10 cellular contexts compared by ENCODE assay signal in the genomic region with DNA sequence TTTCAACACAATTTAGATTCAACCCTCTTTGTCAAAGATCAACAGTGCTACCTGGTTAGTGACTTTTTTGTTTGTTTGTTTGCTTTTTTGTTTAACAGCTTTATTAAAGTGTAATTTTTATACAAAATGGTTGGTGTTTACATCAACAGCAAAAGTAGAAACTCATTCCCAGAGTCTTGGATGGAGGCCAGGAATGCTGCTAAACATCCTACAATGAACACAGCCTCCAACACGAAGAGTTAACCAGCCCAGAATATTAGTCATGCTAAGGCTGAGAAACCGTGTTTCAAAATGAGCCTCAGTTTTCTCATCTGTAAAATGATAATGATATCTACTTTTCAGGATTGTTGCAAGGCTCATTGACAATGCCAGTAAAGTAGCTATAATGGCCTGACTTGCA.
"Had no signal": no experiment of that assay in that cellular context is flagged by ENCODE, and none has a peak within 500 bp of the region (broad histone marks: within the 10 kb centered on the region; RNA-seq: fewer than 3 reads in every experiment).

No MANE protein-coding gene starts in this region.

- H3K36me3 ChIP-seq: ovary had no signal

- H3K27me3 ChIP-seq: ovary had no signal

- H3K9me3 Mint-ChIP-seq: activated CD4-positive, alpha-beta T cell treated with anti-CD3 and anti-CD28 coated beads, Interleukin-2, amount 10 ng/mL, durations not matched to agents 7 days and 5 days; activated naive CD8-positive, alpha-beta T cell treated with anti-CD3 and anti-CD28 coated beads, Interleukin-2, amount 10 ng/mL, durations not matched to agents 7 days and 5 days had no signal

- H3K4me3 ChIP-seq: ovary had no signal

- H3K9me3 ChIP-seq: ovary had no signal

- H3K4me1 Mint-ChIP-seq: activated CD4-positive, alpha-beta T cell treated with anti-CD3 and anti-CD28 coated beads, Interleukin-2, amount 10 ng/mL, durations not matched to agents 7 days and 5 days; activated naive CD8-positive, alpha-beta T cell treated with anti-CD3 and anti-CD28 coated beads, Interleukin-2, amount 10 ng/mL, durations not matched to agents 7 days and 5 days; naive thymus-derived CD4-positive, alpha-beta T cell; stimulated activated memory B cell treated with anti-CD40 and anti-IgM and Interleukin-4, amounts not matched to agents 10 μg/mL and 1 μg/mL and 100 μg/mL, for 72 hours had no signal

- H3K4me3 Mint-ChIP-seq: activated CD4-positive, alpha-beta T cell treated with anti-CD3 and anti-CD28 coated beads, Interleukin-2, amount 10 ng/mL, durations not matched to agents 7 days and 5 days; activated naive CD8-positive, alpha-beta T cell treated with anti-CD3 and anti-CD28 coated beads, Interleukin-2, amount 10 ng/mL, durations not matched to agents 7 days and 5 days; naive thymus-derived CD4-positive, alpha-beta T cell; stimulated activated memory B cell treated with anti-CD40 and anti-IgM and Interleukin-4, amounts not matched to agents 10 μg/mL and 1 μg/mL and 100 μg/mL, for 72 hours had no signal

- H3K36me3 Mint-ChIP-seq: activated naive CD8-positive, alpha-beta T cell treated with anti-CD3 and anti-CD28 coated beads, Interleukin-2, amount 10 ng/mL, durations not matched to agents 7 days and 5 days; naive thymus-derived CD4-positive, alpha-beta T cell; stimulated activated memory B cell treated with anti-CD40 and anti-IgM and Interleukin-4, amounts not matched to agents 10 μg/mL and 1 μg/mL and 100 μg/mL, for 72 hours had no signal

- H3K27ac Mint-ChIP-seq: activated CD4-positive, alpha-beta T cell treated with anti-CD3 and anti-CD28 coated beads, Interleukin-2, amount 10 ng/mL, durations not matched to agents 7 days and 5 days; activated naive CD8-positive, alpha-beta T cell treated with anti-CD3 and anti-CD28 coated beads, Interleukin-2, amount 10 ng/mL, durations not matched to agents 7 days and 5 days; naive thymus-derived CD4-positive, alpha-beta T cell; stimulated activated memory B cell treated with anti-CD40 and anti-IgM and Interleukin-4, amounts not matched to agents 10 μg/mL and 1 μg/mL and 100 μg/mL, for 72 hours had no signal

- H3K27ac ChIP-seq: ovary had no signal

- DNase-seq: activated CD4-positive, alpha-beta T cell treated with anti-CD3 and anti-CD28 coated beads, Interleukin-2, amount 10 ng/mL, durations not matched to agents 7 days and 5 days; activated naive CD4-positive, alpha-beta T cell; activated naive CD8-positive, alpha-beta T cell treated with anti-CD3 and anti-CD28 coated beads, Interleukin-2, amount 10 ng/mL, durations not matched to agents 7 days and 5 days; head of caudate nucleus; left cardiac atrium; naive thymus-derived CD4-positive, alpha-beta T cell; ovary; stimulated activated CD4-positive, alpha-beta T cell treated with anti-CD3 and anti-CD28 coated beads, Interleukin-12 subunit alpha, Interleukin-12 subunit beta, amount 100 ng/mL, for 4 hours; stimulated activated CD4-positive, alpha-beta T cell treated with anti-CD3 and anti-CD28 coated beads, Interleukin-2, amount 100 ng/mL, for 24 hours had no signal

- ATAC-seq: left cardiac atrium; naive thymus-derived CD4-positive, alpha-beta T cell; stimulated activated memory B cell treated with anti-CD40 and anti-IgM and Interleukin-4, amounts not matched to agents 10 μg/mL and 1 μg/mL and 100 μg/mL, for 72 hours had no signal
